In the genomic region with DNA sequence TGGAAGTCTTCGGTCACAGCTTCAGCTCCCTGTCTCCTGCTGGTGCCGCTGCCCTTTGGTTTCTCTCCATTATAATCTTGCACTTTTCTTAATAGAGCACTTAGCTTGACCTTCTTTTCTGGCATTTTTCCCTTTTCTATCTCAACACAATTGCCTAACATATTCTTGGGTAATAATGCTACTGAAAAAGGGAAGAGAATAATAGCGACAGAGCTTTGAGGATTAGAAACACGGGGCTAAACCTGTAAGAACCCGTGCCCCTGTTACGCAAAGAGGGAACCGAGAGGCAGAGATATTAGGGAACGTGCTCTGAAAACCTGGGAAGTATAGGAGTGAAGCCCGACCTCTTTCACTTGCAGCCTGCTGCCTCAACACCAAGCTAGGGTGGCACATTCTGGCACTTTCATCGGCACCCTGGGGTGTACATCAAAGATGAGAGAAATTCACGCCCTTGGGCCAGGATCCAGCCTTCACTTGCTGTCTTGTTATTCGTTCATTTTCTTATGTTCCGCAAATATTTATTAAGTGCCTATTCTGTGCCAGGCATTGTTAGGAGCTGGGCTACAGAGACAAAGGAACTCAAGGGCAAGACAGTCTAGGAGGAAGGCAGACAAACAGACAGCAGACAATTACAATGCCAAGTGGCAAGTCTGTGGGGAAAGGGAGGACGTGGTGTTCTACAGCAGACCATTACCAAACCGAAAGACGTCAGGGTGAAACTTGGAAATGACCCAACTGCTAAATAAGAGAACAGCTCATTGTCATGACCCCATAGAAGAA, we compare ENCODE assay signal across 12 cellular contexts. TPM values are rescaled to one million over a fixed set of nuclear protein-coding genes. Genes with fewer than 3 reads are reported as not detected.
DNase-seq lines count a peak whose midpoint lies in the region; ATAC-seq and TF ChIP-seq lines count a peak whose summit lies in the region.
"Had no signal": no experiment of that assay in that cellular context is flagged by ENCODE, and none has a peak within 500 bp of the region (broad histone marks: within the 10 kb centered on the region; RNA-seq: fewer than 3 reads in every experiment).

No MANE protein-coding gene starts in this region.

- H3K9ac ChIP-seq in mammary epithelial cell (ENCODE audit: insufficient read depth, low read length) = no peak overlapping the region

- intact Hi-C loops in mammary epithelial cell (cut with micrococcal nuclease) (no loop called here), right lobe of liver (cut with DNase I) (no loop called here), tibial artery (cut with DNase I; ENCODE audit: low total_unique reads) (no loop called here)

- H2AFZ ChIP-seq in mammary epithelial cell (ENCODE audit: low read depth, low read length) = no peak overlapping the region

- DNase-seq in NOMO-1 (lab: John Stamatoyannopoulos, UW; ENCODE audit: unreplicated experiment in 2 of 2) (peak; percentile 70 to 88), mammary epithelial cell (peak; percentile 17), right lobe of liver (peak in 1 of 3 donors; percentile 65), tibial artery (peak; percentile 70 to 71), T-helper 2 cell (no peak), NCI-H2171 (lab: John Stamatoyannopoulos, UW) (no peak)
- DNase-seq: activated CD8-positive, alpha-beta T cell treated with anti-CD3 and anti-CD28 coated beads for 36 hours; activated naive CD8-positive, alpha-beta T cell treated with anti-CD3 and anti-CD28 coated beads, Interleukin-2, amount 10 ng/mL, durations not matched to agents 7 days and 5 days; NCI-H446; stimulated activated CD4-positive, alpha-beta T cell treated with anti-CD3 and anti-CD28 coated beads, Interleukin-4, amount 100 ng/mL, for 4 hours had no signal

- H3K27me3 ChIP-seq in mammary epithelial cell (ENCODE audit: insufficient read depth, low read length) (no peaks in the 10 kb centered on the region), right lobe of liver (no peaks in the 10 kb centered on the region), tibial artery (peaks cover 0 to 19% of the 10 kb centered on the region in 2 donors)

- H3K4me3 ChIP-seq in mammary epithelial cell (replicated peaks in 1 of 3; ENCODE audit: insufficient read depth in 1 of 3, low read depth in 2 of 3, low read length in 3 of 3) (no peak overlapping the region), right lobe of liver (no peak overlapping the region), tibial artery (no peak overlapping the region)

- TF ChIP-seq POLR2A in right lobe of liver (IDR thresholded peaks at IDR 0.05) = peak; percentile 25

- BruUV-seq in mammary epithelial cell (replicated peaks; lab: Mats Ljungman, UMichigan) = no TSS peak

- dilution Hi-C loops in mammary epithelial cell (cut with HindIII; ENCODE audit: low sequenced_read_pairs) = no loop called here

- CTCF ChIA-PET in mammary epithelial cell (lab: Charles Lee; ENCODE audit: low non-redundant PET) = no interaction called here

- H3K79me2 ChIP-seq in mammary epithelial cell (ENCODE audit: insufficient read depth, low read length) = no peaks in the 10 kb centered on the region

- H3K36me3 ChIP-seq in mammary epithelial cell (ENCODE audit: insufficient read depth, low read length) = no peaks in the 10 kb centered on the region
- H3K36me3 ChIP-seq in right lobe of liver = no peaks in the 10 kb centered on the region
- H3K36me3 ChIP-seq in tibial artery = no peaks in the 10 kb centered on the region

- peak overlapping the region; percentile 42 for H3K4me2 ChIP-seq in mammary epithelial cell (ENCODE audit: insufficient read depth, low read depth, low read length)

- in situ Hi-C loops in mammary epithelial cell (cut with MboI; ENCODE audit: low sequenced_read_pairs in 2 of 2) = no loop called here

- H4K20me1 ChIP-seq in mammary epithelial cell (ENCODE audit: insufficient read depth, low read length) = no peaks in the 10 kb centered on the region

- TF ChIP-seq CTCF in mammary epithelial cell (conservative IDR thresholded peaks at IDR 0.05 in 1 of 2, IDR thresholded peaks at IDR 0.05 in 1 of 2; ENCODE audit: extremely low read depth in 1 of 2, insufficient read depth in 1 of 2, low read depth in 1 of 2, low read length in 2 of 2) (no peak), right lobe of liver (IDR thresholded peaks at IDR 0.05) (no peak), tibial artery (IDR thresholded peaks at IDR 0.05) (no peak)

- H3K9me3 ChIP-seq in mammary epithelial cell (replicated peaks; ENCODE audit: insufficient read depth, low read length) = no peaks in the 10 kb centered on the region
- no peaks in the 10 kb centered on the region for H3K9me3 ChIP-seq in right lobe of liver
- H3K9me3 ChIP-seq in tibial artery = no peaks in the 10 kb centered on the region

- H3K4me1 ChIP-seq in mammary epithelial cell (ENCODE audit: insufficient read depth, low read length) (no peaks in the 10 kb centered on the region), right lobe of liver (peaks cover 0 to 64% (median 26%) of the 10 kb centered on the region in 4 donors), tibial artery (no peaks in the 10 kb centered on the region)

- H3K27ac ChIP-seq in mammary epithelial cell (ENCODE audit: insufficient read depth, low read depth, low read length) = no peak overlapping the region
- H3K27ac ChIP-seq in right lobe of liver = peak overlapping the region; percentile 43 to 96 (median 78)
- H3K27ac ChIP-seq in tibial artery = peak overlapping the region in 1 of 2 donors; percentile 33

- WGBS in mammary epithelial cell (ENCODE audit: low coverage, missing lambda C conversion rate) = 14% methylated on average over 16 of the region's 16 CpGs
- 33% methylated on average over 15 of the region's 16 CpGs for WGBS in right lobe of liver (ENCODE audit: insufficient coverage, low coverage, low lambda C conversion rate, missing lambda C conversion rate)

- ATAC-seq in right lobe of liver = peak; percentile 21 to 47 (median 30)
- no peak for ATAC-seq in HG02642 (IDR thresholded peaks at IDR 0.05; ENCODE audit: poor library complexity, unreplicated experiment)
- ATAC-seq: activated CD8-positive, alpha-beta T cell treated with anti-CD3 and anti-CD28 coated beads for 36 hours; T-cell had no signal

RNA-seq across cellular contexts. Expression of gene GALNTL5, which starts 33.0 kb away (rescaled TPM):
- total RNA-seq in mammary epithelial cell (not detected), right lobe of liver (not detected)
- polyA plus RNA-seq in mammary epithelial cell = not detected
- not detected for polyA minus RNA-seq in mammary epithelial cell
- total RNA-seq: activated CD8-positive, alpha-beta T cell treated with anti-CD3 and anti-CD28 coated beads for 36 hours; activated naive CD8-positive, alpha-beta T cell treated with anti-CD3 and anti-CD28 coated beads, Interleukin-2, amount 10 ng/mL, durations not matched to agents 7 days and 5 days; T-cell had no signal

RNA-seq across cellular contexts. Expression of gene PRKAG2, which starts 46.4 kb away (rescaled TPM):
- total RNA-seq in mammary epithelial cell (10 to 100 TPM; 30.3 to 37.1 TPM), right lobe of liver (10 to 100 TPM; 20.6 to 63.6 (median 29.5) TPM)
- polyA plus RNA-seq in mammary epithelial cell = 30.2 TPM
- 30.7 TPM for polyA minus RNA-seq in mammary epithelial cell

Comparison
In these comparisons a context has a peak if more than half of its experiments do, and no peak if none do; other contexts are left out.
1. DNase-seq: peak in NOMO-1 (2 of 2), mammary epithelial cell (single experiment) and tibial artery (2 of 2); none in T-helper 2 cell (0 of 5) and NCI-H2171 (single experiment).